Comparison of ENCODE assay signal across 29 cellular contexts in the genomic region with DNA sequence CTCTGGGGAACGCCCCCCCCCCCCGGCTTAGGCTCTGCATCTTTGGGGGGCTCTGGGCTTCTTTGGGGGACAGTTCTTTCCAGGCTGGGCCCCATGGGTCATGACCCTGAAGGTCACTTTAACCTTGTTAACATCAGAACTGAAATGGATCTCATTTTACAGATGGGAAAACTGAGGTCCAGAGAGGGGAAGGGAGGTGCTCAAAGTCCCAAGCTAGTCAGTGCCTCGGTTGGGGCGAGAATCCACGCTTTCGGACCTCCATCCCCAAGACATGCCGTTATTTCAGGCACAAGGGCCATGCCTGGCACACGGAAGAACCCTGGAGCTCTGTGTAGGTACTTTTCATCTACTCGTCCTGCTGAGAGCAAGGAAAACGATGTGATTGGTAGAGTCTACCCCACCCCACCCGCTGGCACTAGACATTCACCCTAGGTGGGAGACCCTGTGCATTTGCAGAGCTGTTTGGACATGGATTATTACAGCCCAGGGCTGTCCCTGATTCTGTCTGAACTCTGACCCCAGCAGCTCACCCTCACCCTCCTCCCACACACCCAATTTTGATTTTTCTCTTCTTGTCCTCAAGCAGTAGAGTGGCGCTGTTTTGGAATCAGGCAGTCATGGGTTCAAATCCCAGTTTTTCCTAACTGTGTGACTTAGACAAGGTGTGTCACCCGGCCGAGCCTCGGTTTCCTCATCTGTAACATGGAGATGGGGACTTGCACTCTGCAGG.
"Had no signal": no experiment of that assay in that cellular context is flagged by ENCODE, and none has a peak within 500 bp of the region (broad histone marks: within the 10 kb centered on the region; RNA-seq: fewer than 3 reads in every experiment).

No MANE protein-coding gene starts in this region.

- H3K9me3 ChIP-seq: breast epithelium had no signal

- H3K27ac ChIP-seq: breast epithelium, SK-N-MC had no signal

- H3K4me1 Mint-ChIP-seq: activated naive CD4-positive, alpha-beta T cell treated with anti-CD3 and anti-CD28 coated beads, Interleukin-2, amount 10 ng/mL, durations not matched to agents 7 days and 5 days; activated T-helper 17 cell treated with anti-CD3 and anti-CD28 coated beads, Interleukin-2, amount 50 U/mL, for 72 hours had no signal

- H3K4me1 ChIP-seq: breast epithelium had no signal

- DNase-seq: activated CD4-positive, alpha-beta memory T cell treated with anti-CD3 and anti-CD28 coated beads for 36 hours; activated CD4-positive, alpha-beta T cell treated with anti-CD3 and anti-CD28 coated beads, Interleukin-2, amount 10 ng/mL, durations not matched to agents 7 days and 5 days; activated CD4-positive, CD25-positive, alpha-beta regulatory T cell; activated CD8-positive, alpha-beta memory T cell treated with anti-CD3 and anti-CD28 coated beads for 24 hours; activated gamma-delta T cell treated with Interleukin-2 at 50 U/mL for 16 hours; activated naive CD4-positive, alpha-beta T cell treated with anti-CD3 and anti-CD28 coated beads, Interleukin-2, amount 10 ng/mL, durations not matched to agents 7 days and 5 days; activated naive CD8-positive, alpha-beta T cell treated with anti-CD3 and anti-CD28 coated beads, Interleukin-2, amount 10 ng/mL, durations not matched to agents 7 days and 5 days; activated T-cell treated with anti-CD3 and anti-CD28 coated beads, Interleukin-2, amount 50 U/mL, for 4 hours; aorta; caudate nucleus; KG1; NCI-H1092 treated with DMSO at 0.1 percent for 48 hours; NCI-H1417 treated with DMSO at 0.1 percent for 48 hours; NCI-H1694; NCI-H2029; NCI-H2107; NCI-H2171 treated with DMSO at 0.1 percent for 48 hours; NCI-H226; NCI-H526 treated with DMSO at 0.1 percent for 48 hours; OCI-M1; RPMI8226; T-cell; T-helper 2 cell; T1000 had no signal

- H3K9me3 Mint-ChIP-seq: activated CD4-positive, alpha-beta memory T cell treated with anti-CD3 and anti-CD28 coated beads for 36 hours; activated CD4-positive, alpha-beta T cell treated with anti-CD3 and anti-CD28 coated beads, Interleukin-2, amount 10 ng/mL, durations not matched to agents 7 days and 5 days; activated naive CD4-positive, alpha-beta T cell treated with anti-CD3 and anti-CD28 coated beads, Interleukin-2, amount 10 ng/mL, durations not matched to agents 7 days and 5 days; activated naive CD8-positive, alpha-beta T cell treated with anti-CD3 and anti-CD28 coated beads, Interleukin-2, amount 10 ng/mL, durations not matched to agents 7 days and 5 days; activated T-cell treated with anti-CD3 and anti-CD28 coated beads, Interleukin-2, amount 50 U/mL, for 4 hours; activated T-helper 17 cell treated with anti-CD3 and anti-CD28 coated beads, Interleukin-2, amount 50 U/mL, for 72 hours; T-cell had no signal

- H3K27me3 ChIP-seq: breast epithelium had no signal

- H3K27ac Mint-ChIP-seq: activated CD4-positive, alpha-beta memory T cell treated with anti-CD3 and anti-CD28 coated beads for 36 hours; activated CD4-positive, alpha-beta T cell treated with anti-CD3 and anti-CD28 coated beads, Interleukin-2, amount 10 ng/mL, durations not matched to agents 7 days and 5 days; activated naive CD4-positive, alpha-beta T cell treated with anti-CD3 and anti-CD28 coated beads, Interleukin-2, amount 10 ng/mL, durations not matched to agents 7 days and 5 days; activated naive CD8-positive, alpha-beta T cell treated with anti-CD3 and anti-CD28 coated beads, Interleukin-2, amount 10 ng/mL, durations not matched to agents 7 days and 5 days; activated T-helper 17 cell treated with anti-CD3 and anti-CD28 coated beads, Interleukin-2, amount 50 U/mL, for 72 hours; T-cell had no signal

- ATAC-seq: activated T-cell treated with anti-CD3 and anti-CD28 coated beads, Interleukin-2, amount 50 U/mL, for 4 hours; activated T-helper 17 cell treated with anti-CD3 and anti-CD28 coated beads, Interleukin-2, amount 50 U/mL, for 72 hours; Right ventricle myocardium inferior; T-cell had no signal

- FAIRE-seq: TTC549 had no signal

- H3K27me3 Mint-ChIP-seq: activated CD4-positive, alpha-beta memory T cell treated with anti-CD3 and anti-CD28 coated beads for 36 hours; activated CD4-positive, alpha-beta T cell treated with anti-CD3 and anti-CD28 coated beads, Interleukin-2, amount 10 ng/mL, durations not matched to agents 7 days and 5 days; activated naive CD8-positive, alpha-beta T cell treated with anti-CD3 and anti-CD28 coated beads, Interleukin-2, amount 10 ng/mL, durations not matched to agents 7 days and 5 days; activated T-helper 17 cell treated with anti-CD3 and anti-CD28 coated beads, Interleukin-2, amount 50 U/mL, for 72 hours; T-cell had no signal

- H3K4me3 Mint-ChIP-seq: activated CD4-positive, alpha-beta memory T cell treated with anti-CD3 and anti-CD28 coated beads for 36 hours; activated CD4-positive, alpha-beta T cell treated with anti-CD3 and anti-CD28 coated beads, Interleukin-2, amount 10 ng/mL, durations not matched to agents 7 days and 5 days; activated naive CD4-positive, alpha-beta T cell treated with anti-CD3 and anti-CD28 coated beads, Interleukin-2, amount 10 ng/mL, durations not matched to agents 7 days and 5 days; activated naive CD8-positive, alpha-beta T cell treated with anti-CD3 and anti-CD28 coated beads, Interleukin-2, amount 10 ng/mL, durations not matched to agents 7 days and 5 days; activated T-cell treated with anti-CD3 and anti-CD28 coated beads, Interleukin-2, amount 50 U/mL, for 4 hours; activated T-helper 17 cell treated with anti-CD3 and anti-CD28 coated beads, Interleukin-2, amount 50 U/mL, for 72 hours; T-cell had no signal

- H3K36me3 ChIP-seq: breast epithelium had no signal

- H3K4me3 ChIP-seq: breast epithelium, SK-N-MC had no signal

- H3K36me3 Mint-ChIP-seq: activated CD4-positive, alpha-beta memory T cell treated with anti-CD3 and anti-CD28 coated beads for 36 hours; activated naive CD4-positive, alpha-beta T cell treated with anti-CD3 and anti-CD28 coated beads, Interleukin-2, amount 10 ng/mL, durations not matched to agents 7 days and 5 days had no signal
